7 cellular contexts compared by ENCODE assay signal in the genomic region with DNA sequence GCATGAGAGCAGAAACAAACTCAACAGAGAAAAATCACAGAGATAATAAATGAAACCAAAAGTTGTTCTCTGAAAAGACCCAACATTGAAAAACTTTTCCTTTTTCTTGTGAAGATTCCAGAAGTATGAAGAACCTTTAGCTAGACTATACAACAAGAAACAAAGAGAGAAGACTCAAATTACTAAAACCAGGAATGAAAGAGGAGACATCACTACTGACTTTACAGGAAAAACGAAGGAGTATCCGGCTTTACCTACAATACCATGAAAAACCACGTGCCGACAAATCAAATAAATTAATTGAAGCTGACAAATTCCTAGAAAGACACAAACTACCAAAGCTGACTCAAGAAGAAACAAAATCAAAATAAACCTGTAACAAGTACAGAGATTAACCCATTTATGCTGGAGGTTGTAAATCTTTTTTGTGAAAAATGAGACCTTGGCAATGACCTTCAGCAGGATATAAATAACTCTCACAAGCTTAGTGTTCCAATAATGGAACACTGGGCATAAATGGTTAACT. TPM values are rescaled to one million over a fixed set of nuclear protein-coding genes. Genes with fewer than 3 reads are reported as not detected.
"Had no signal": no experiment of that assay in that cellular context is flagged by ENCODE, and none has a peak within 500 bp of the region (broad histone marks: within the 10 kb centered on the region; RNA-seq: fewer than 3 reads in every experiment).

No MANE protein-coding gene starts in this region.

RNA-seq across cellular contexts. Expression of a gene that starts 53.6 kb away (rescaled TPM):
- total RNA-seq: subcutaneous adipose tissue, thoracic aorta, ureter had no signal
- polyA plus RNA-seq: naive thymus-derived CD4-positive, alpha-beta T cell; pancreas; smooth muscle cell; stomach had no signal
